29 cellular contexts compared by ENCODE assay signal in genomic region chr21:34651642-34652041, GRCh38.
"Had no signal": no experiment of that assay in that cellular context is flagged by ENCODE, and none has a peak within 500 bp of the region (broad histone marks: within the 10 kb centered on the region; RNA-seq: fewer than 3 reads in every experiment).

No MANE protein-coding gene starts in this region.

- H3K4me3 ChIP-seq: stomach, suprapubic skin, testis, thoracic aorta, thyroid gland, tibial artery, tibial nerve, transverse colon, upper lobe of left lung, upper lobe of right lung, uterus, vagina had no signal

- H3K27me3 ChIP-seq: testis, thyroid gland, upper lobe of left lung, uterus, vagina had no signal

- FAIRE-seq: urothelium cell line had no signal

- H3K4me3 Mint-ChIP-seq: stimulated activated effector memory CD8-positive, alpha-beta T cell treated with anti-CD3 and anti-CD28 coated beads, Interleukin-12 subunit alpha, Interleukin-12 subunit beta, amount 100 ng/mL, for 72 hours; stimulated activated memory B cell treated with anti-CD40 and anti-IgM and Interleukin-4, amounts not matched to agents 10 μg/mL and 1 μg/mL and 100 μg/mL, for 72 hours; stimulated activated naive B cell treated with anti-CD40 and anti-IgM and Interleukin-4, amounts not matched to agents 10 μg/mL and 1 μg/mL and 100 μg/mL, for 72 hours; stimulated activated naive CD8-positive, alpha-beta T cell treated with anti-CD3 and anti-CD28 coated beads, Interleukin-15, amount 100 ng/mL, for 72 hours; stimulated activated naive CD8-positive, alpha-beta T cell treated with anti-CD3 and anti-CD28 coated beads, Interleukin-15, Interleukin-2, amounts not matched to agents 100 ng/mL and 50 ng/mL, for 24 hours; type B pancreatic cell had no signal

- H3K36me3 ChIP-seq: stomach, suprapubic skin, thoracic aorta, thyroid gland, tibial artery, tibial nerve, transverse colon, upper lobe of left lung, upper lobe of right lung, uterus, vagina had no signal

- ATAC-seq: stimulated activated effector memory CD8-positive, alpha-beta T cell treated with anti-CD3 and anti-CD28 coated beads, Interleukin-12 subunit alpha, Interleukin-12 subunit beta, amount 100 ng/mL, for 72 hours; stimulated activated memory B cell treated with anti-CD40 and anti-IgM and Interleukin-4, amounts not matched to agents 10 μg/mL and 1 μg/mL and 100 μg/mL, for 72 hours; stimulated activated naive B cell treated with anti-CD40 and anti-IgM and Interleukin-4, amounts not matched to agents 10 μg/mL and 1 μg/mL and 100 μg/mL, for 72 hours; stimulated activated naive CD8-positive, alpha-beta T cell treated with anti-CD3 and anti-CD28 coated beads, Interleukin-15, amount 100 ng/mL, for 72 hours; stimulated activated naive CD8-positive, alpha-beta T cell treated with anti-CD3 and anti-CD28 coated beads, Interleukin-15, Interleukin-2, amounts not matched to agents 100 U/mL and 50 U/mL, for 24 hours; upper lobe of right lung had no signal

- H3K9me3 ChIP-seq: suprapubic skin, testis, thoracic aorta, thyroid gland, upper lobe of right lung, uterus, vagina had no signal

- DNase-seq: stimulated activated CD4-positive, alpha-beta T cell treated with anti-CD3 and anti-CD28 coated beads, Interleukin-2, amount 100 ng/mL, for 48 hours; stimulated activated CD4-positive, alpha-beta T cell treated with anti-CD3 and anti-CD28 coated beads, Interleukin-4, amount 100 ng/mL, for 1 hour; stimulated activated CD4-positive, alpha-beta T cell treated with anti-CD3 and anti-CD28 coated beads, Interleukin-4, amount 100 ng/mL, for 24 hours; stimulated activated CD4-positive, alpha-beta T cell treated with anti-CD3 and anti-CD28 coated beads, Interleukin-4, amount 100 ng/mL, for 4 hours; stimulated activated CD8-positive, alpha-beta memory T cell treated with anti-CD3 and anti-CD28 coated beads, Interleukin-4, amount 100 ng/mL, for 48 hours; stimulated activated naive B cell treated with anti-CD40 and anti-IgM and Interleukin-4, amounts not matched to agents 10 μg/mL and 1 μg/mL and 100 μg/mL, for 72 hours; stimulated activated naive CD4-positive, alpha-beta T cell; stimulated activated naive CD4-positive, alpha-beta T cell treated with Interleukin-2 at 50 U/mL for 16 hours; stimulated activated naive CD8-positive, alpha-beta T cell treated with anti-CD3 and anti-CD28 coated beads, Interleukin-15, amount 100 ng/mL, for 72 hours; stimulated activated naive CD8-positive, alpha-beta T cell treated with anti-CD3 and anti-CD28 coated beads, Interleukin-15, Interleukin-2, amounts not matched to agents 100 U/mL and 50 U/mL, for 24 hours; stomach; substantia nigra; testis; thyroid gland; tibial artery; transverse colon; trophoblast cell; upper lobe of left lung; upper lobe of right lung; uterus had no signal

- H3K9me3 Mint-ChIP-seq: stimulated activated effector memory CD8-positive, alpha-beta T cell treated with anti-CD3 and anti-CD28 coated beads, Interleukin-12 subunit alpha, Interleukin-12 subunit beta, amount 100 ng/mL, for 72 hours had no signal

- H3K27ac Mint-ChIP-seq: stimulated activated effector memory CD8-positive, alpha-beta T cell treated with anti-CD3 and anti-CD28 coated beads, Interleukin-12 subunit alpha, Interleukin-12 subunit beta, amount 100 ng/mL, for 72 hours; stimulated activated memory B cell treated with anti-CD40 and anti-IgM and Interleukin-4, amounts not matched to agents 10 μg/mL and 1 μg/mL and 100 μg/mL, for 72 hours; stimulated activated naive B cell treated with anti-CD40 and anti-IgM and Interleukin-4, amounts not matched to agents 10 μg/mL and 1 μg/mL and 100 μg/mL, for 72 hours; stimulated activated naive CD8-positive, alpha-beta T cell treated with anti-CD3 and anti-CD28 coated beads, Interleukin-15, amount 100 ng/mL, for 72 hours; stimulated activated naive CD8-positive, alpha-beta T cell treated with anti-CD3 and anti-CD28 coated beads, Interleukin-15, Interleukin-2, amounts not matched to agents 100 ng/mL and 50 ng/mL, for 24 hours had no signal

- H3K27ac ChIP-seq: suprapubic skin, testis, thoracic aorta, thyroid gland, tibial artery, tibial nerve, transverse colon, upper lobe of left lung, upper lobe of right lung, uterus, vagina had no signal

- H3K4me1 ChIP-seq: suprapubic skin, testis, thyroid gland, tibial artery, tibial nerve, upper lobe of right lung, uterus, vagina had no signal

- H3K36me3 Mint-ChIP-seq: stimulated activated effector memory CD8-positive, alpha-beta T cell treated with anti-CD3 and anti-CD28 coated beads, Interleukin-12 subunit alpha, Interleukin-12 subunit beta, amount 100 ng/mL, for 72 hours; type B pancreatic cell had no signal
